17 cellular contexts compared by ENCODE assay signal in genomic region chr15:73605759-73606423, GRCh38. TPM values are rescaled to one million over a fixed set of nuclear protein-coding genes. Genes with fewer than 3 reads are reported as not detected.
DNase-seq lines count a peak whose midpoint lies in the region; ATAC-seq and TF ChIP-seq lines count a peak whose summit lies in the region.
"Had no signal": no experiment of that assay in that cellular context is flagged by ENCODE, and none has a peak within 500 bp of the region (broad histone marks: within the 10 kb centered on the region; RNA-seq: fewer than 3 reads in every experiment).

No MANE protein-coding gene starts in this region.

- H3K79me2 ChIP-seq in H9 (ENCODE audit: insufficient read depth, low read length), result peaks cover 21% of the 10 kb centered on the region; the same call in 1 of the 2 replicates

- H3K4me2 ChIP-seq in H9 (ENCODE audit: insufficient read depth, insufficient read length, low read length), result no peak overlapping the region

- H3K14ac ChIP-seq in H9 (ENCODE audit: insufficient read depth, low read length), result no peak overlapping the region

- TF ChIP-seq CTCF in H9 (conservative IDR thresholded peaks at IDR 0.05) (no peak), chondrocyte (IDR thresholded peaks at IDR 0.05) (no peak), osteocyte (IDR thresholded peaks at IDR 0.05) (no peak), CD14-positive monocyte (IDR thresholded peaks at IDR 0.05) (no peak)

- H4K20me1 ChIP-seq in H9 (ENCODE audit: control insufficient read depth, insufficient read depth, insufficient read length), result no peaks in the 10 kb centered on the region

- peaks cover 29% of the 10 kb centered on the region for H3K79me1 ChIP-seq in H9 (ENCODE audit: insufficient read depth, low read depth, low read length, poor library complexity, severe bottlenecking)

- no peak overlapping the region for H4K5ac ChIP-seq in H9 (ENCODE audit: insufficient read length, low read depth, low read length)

- no peak overlapping the region for H2BK15ac ChIP-seq in H9 (ENCODE audit: low read depth, low read length)

- H3K27ac Mint-ChIP-seq in H9 (peak overlapping the region in 2 of 3 experiments; percentile 44 to 77; a peak in 2 of 7 replicates), chondrocyte (ENCODE audit: unreplicated experiment) (peak overlapping the region; percentile 59), osteocyte (ENCODE audit: unreplicated experiment) (peak overlapping the region; percentile 48), CD14-positive monocyte (peak overlapping the region in 1 of 7 donors; percentile 69)
- H3K27ac Mint-ChIP-seq: CD8-positive, alpha-beta T cell; T-cell had no signal

- no peak overlapping the region for H3K56ac ChIP-seq in H9 (ENCODE audit: insufficient read length, low read depth, low read length)

- no peak overlapping the region for H2BK120ac ChIP-seq in H9 (ENCODE audit: low read depth, low read length, poor library complexity, severe bottlenecking)

- intact Hi-C loops in CD14-positive monocyte (cut with micrococcal nuclease), result no loop called here

- no CpG with 5 or more reads among the region's 5 CpGs for WGBS in H9 (ENCODE audit: extremely low coverage, insufficient read length, low lambda C conversion rate)

- no peaks in the 10 kb centered on the region; a peak in 1 of 5 replicates for H3K9me3 Mint-ChIP-seq in H9
- no peaks in the 10 kb centered on the region for H3K9me3 Mint-ChIP-seq in chondrocyte (ENCODE audit: low read depth)
- H3K9me3 Mint-ChIP-seq in osteocyte (ENCODE audit: unreplicated experiment), result no peaks in the 10 kb centered on the region
- no peaks in the 10 kb centered on the region for H3K9me3 Mint-ChIP-seq in CD14-positive monocyte

- DNase-seq in H9 (no peak), NCI-H187 treated with DMSO at 0.1 percent for 48 hours (lab: John Stamatoyannopoulos, UW) (peak; percentile 40), chondrocyte (ENCODE audit: low spot score) (no peak), osteocyte (ENCODE audit: extremely low spot score, unreplicated experiment) (no peak), CD14-positive monocyte (ENCODE audit: low spot score) (no peak), GM03348 (ENCODE audit: low spot score) (no peak)
- DNase-seq: BE2C; CD8-positive, alpha-beta T cell; MG63; NCI-H1092 treated with DMSO at 0.1 percent for 48 hours; NCI-H2029; NCI-H526 treated with DMSO at 0.1 percent for 48 hours; NK-92 treated with Interleukin-12 subunit alpha and Interleukin-12 subunit beta, amount 100 ng/mL, for 24 hours; OCI-M1; T-cell had no signal

- H3K23me2 ChIP-seq in H9 (ENCODE audit: insufficient read length, low read depth, low read length, poor library complexity, severe bottlenecking), result no peaks in the 10 kb centered on the region

- H3K4me1 Mint-ChIP-seq in H9 (peaks cover 29 to 32% of the 10 kb centered on the region in 2 experiments), chondrocyte (ENCODE audit: low read depth) (peaks cover 65% of the 10 kb centered on the region), osteocyte (ENCODE audit: unreplicated experiment) (peaks cover 47% of the 10 kb centered on the region), CD14-positive monocyte (peaks cover 40% of the 10 kb centered on the region)

- no peaks in the 10 kb centered on the region for H3K9me3 ChIP-seq in H9 (ENCODE audit: control insufficient read depth, low read depth, low read length)
- H3K9me3 ChIP-seq: BE2C, MG63 had no signal

- no peak overlapping the region for H4K8ac ChIP-seq in H9 (replicated peaks; ENCODE audit: insufficient read length, low read depth, low read length)

- no peak overlapping the region for H3T11ph ChIP-seq in H9 (ENCODE audit: low read length)

- no peak overlapping the region for H3K4ac ChIP-seq in H9 (ENCODE audit: low read depth, low read length)

- H2BK12ac ChIP-seq in H9 (ENCODE audit: insufficient read length, low read depth, low read length), result no peak overlapping the region

- H3K27ac ChIP-seq in H9 (ENCODE audit: insufficient read length, low read depth, low read length), result no peak overlapping the region

- no peak overlapping the region for H3K23ac ChIP-seq in H9 (ENCODE audit: insufficient read length, low read depth, low read length)

- no peak overlapping the region for H3K9ac ChIP-seq in H9 (ENCODE audit: extremely low read depth, insufficient read length, low read length)

- H2AK5ac ChIP-seq in H9 (ENCODE audit: insufficient read length, low read length), result no peak overlapping the region

- H3K27me3 Mint-ChIP-seq in H9 (ENCODE audit: low read depth), result no peaks in the 10 kb centered on the region
- no peaks in the 10 kb centered on the region for H3K27me3 Mint-ChIP-seq in chondrocyte (ENCODE audit: low read depth)
- no peaks in the 10 kb centered on the region for H3K27me3 Mint-ChIP-seq in osteocyte (ENCODE audit: unreplicated experiment)
- no peaks in the 10 kb centered on the region for H3K27me3 Mint-ChIP-seq in CD14-positive monocyte (ENCODE audit: low read depth in 3 of 3)
- H3K27me3 Mint-ChIP-seq: T-cell had no signal

- H4K91ac ChIP-seq in H9 (ENCODE audit: insufficient read length, low read depth, low read length), result no peak overlapping the region

- no peak for ATAC-seq in HG03025 (IDR thresholded peaks at IDR 0.05; ENCODE audit: low FRiP score, unreplicated experiment)
- ATAC-seq: CD8-positive, alpha-beta T cell; HCT116; T-cell had no signal

- H2BK20ac ChIP-seq in H9 (ENCODE audit: low read depth, low read length, poor library complexity, severe bottlenecking), result no peak overlapping the region

- H3K36me3 Mint-ChIP-seq in H9 (ENCODE audit: insufficient read depth in 1 of 3, low read depth in 3 of 3), result peaks cover 0 to 4% (median 0%) of the 10 kb centered on the region in 3 experiments; a peak in 1 of 7 replicates
- no peaks in the 10 kb centered on the region for H3K36me3 Mint-ChIP-seq in chondrocyte (ENCODE audit: low read depth)
- peaks cover 10% of the 10 kb centered on the region for H3K36me3 Mint-ChIP-seq in osteocyte (ENCODE audit: unreplicated experiment)
- H3K36me3 Mint-ChIP-seq in CD14-positive monocyte, result peaks cover 8 to 23% of the 10 kb centered on the region in 2 donors

- no peak overlapping the region for H2AFZ ChIP-seq in H9 (ENCODE audit: low read length)

- H3K4me3 Mint-ChIP-seq in H9 (peak overlapping the region in 1 of 2 experiments; percentile 54; a peak in 1 of 5 replicates), chondrocyte (ENCODE audit: unreplicated experiment) (no peak overlapping the region), osteocyte (ENCODE audit: unreplicated experiment) (no peak overlapping the region), CD14-positive monocyte (no peak overlapping the region)
- H3K4me3 Mint-ChIP-seq: CD8-positive, alpha-beta T cell; T-cell had no signal

- H3K18ac ChIP-seq in H9 (ENCODE audit: insufficient read length, low read depth, low read length), result no peak overlapping the region

- H3K27me3 ChIP-seq in H9 (ENCODE audit: insufficient read depth, low read length), result no peaks in the 10 kb centered on the region; the same call in 1 of the 2 replicates
- H3K27me3 ChIP-seq: BE2C, MG63 had no signal

- peaks cover 13% of the 10 kb centered on the region; the same call in 1 of the 2 replicates for H3K4me1 ChIP-seq in H9 (ENCODE audit: insufficient read depth, low read length)

- H2BK5ac ChIP-seq in H9 (ENCODE audit: insufficient read length, low read length), result no peak overlapping the region

RNA-seq across cellular contexts. Expression of gene NPTN, which starts 27.3 kb away (rescaled TPM):
- total RNA-seq in H9 (2021) (89.1 and 90.9 TPM in 2 replicates), chondrocyte (232 to 256 TPM (median 252 TPM) in 3 replicates), osteocyte (192 and 194 TPM in 2 replicates)
- 10 to 100 TPM; 86.5 to 88.0 TPM for polyA plus RNA-seq in CD14-positive monocyte
